8 cellular contexts compared by ENCODE assay signal in genomic region chr14:59187802-59188460, GRCh38. TPM values are rescaled to one million over a fixed set of nuclear protein-coding genes. Genes with fewer than 3 reads are reported as not detected.
DNase-seq lines count a peak whose midpoint lies in the region; ATAC-seq, FAIRE-seq and TF ChIP-seq lines count a peak whose summit lies in the region.

No MANE protein-coding gene starts in this region.

- peak overlapping the region; percentile 49 for H3K9ac ChIP-seq in HUES48 (ENCODE audit: low read depth, low read length)
- H3K9ac ChIP-seq in SK-N-MC (ENCODE audit: insufficient read length) = peak overlapping the region; percentile 61
- H3K9ac ChIP-seq in astrocyte (ENCODE audit: low read length) = peak overlapping the region; percentile 89

- peaks cover 12% of the 10 kb centered on the region for H3K27me3 Mint-ChIP-seq in astrocyte (ENCODE audit: low read depth, unreplicated experiment)

- H3K4me1 ChIP-seq in HUES48 (ENCODE audit: control insufficient read depth, insufficient read depth, low read length) = peaks cover 9% of the 10 kb centered on the region; the same call in 1 of the 2 replicates
- peaks cover 12% of the 10 kb centered on the region for H3K4me1 ChIP-seq in astrocyte (ENCODE audit: insufficient read depth, low read length)

- peak; percentile 64 for DNase-seq in D341Med (ENCODE audit: low spot score)
- no peak for DNase-seq in SK-N-MC (ENCODE audit: low read depth, low spot score)
- DNase-seq in astrocyte (ENCODE audit: low read depth) = no peak
- DNase-seq in iPS-NIHi7 (ENCODE audit: extremely low spot score) = peak; percentile 12
- DNase-seq in stimulated activated CD4-positive, alpha-beta T cell treated with anti-CD3 and anti-CD28 coated beads, Interleukin-1b, Interleukin-23, amount 100 ng/mL, for 4 hours (ENCODE audit: low read depth in 2 of 2) = peak; percentile 7 to 17
- DNase-seq in SKM-1 (lab: John Stamatoyannopoulos, UW; ENCODE audit: unreplicated experiment) = no peak

- H4K20me1 ChIP-seq in astrocyte (ENCODE audit: insufficient read depth, low read length) = peaks cover 21% of the 10 kb centered on the region

- peak overlapping the region; percentile 88 for H2AFZ ChIP-seq in astrocyte (ENCODE audit: low read depth, low read length)

- peaks cover 4% of the 10 kb centered on the region for H3K4me1 Mint-ChIP-seq in astrocyte (ENCODE audit: low read depth, unreplicated experiment)

- peaks cover 33% of the 10 kb centered on the region for H3K79me2 ChIP-seq in astrocyte (ENCODE audit: insufficient read depth, low read length)

- peak overlapping the region; percentile 99 for H3K4me2 ChIP-seq in astrocyte (ENCODE audit: low read length)

- peak overlapping the region; percentile 90 for H3K4me3 Mint-ChIP-seq in astrocyte (ENCODE audit: unreplicated experiment)

- H3K9me3 Mint-ChIP-seq in astrocyte (ENCODE audit: unreplicated experiment) = no peaks in the 10 kb centered on the region

- H3K9me3 ChIP-seq in HUES48 (ENCODE audit: control insufficient read depth, insufficient read depth, low read length) = no peaks in the 10 kb centered on the region
- no peaks in the 10 kb centered on the region for H3K9me3 ChIP-seq in SK-N-MC (ENCODE audit: low read depth, low read length)
- H3K9me3 ChIP-seq in astrocyte (ENCODE audit: insufficient read depth, low read depth, low read length) = no peaks in the 10 kb centered on the region

- FAIRE-seq in astrocyte (lab: Jason Lieb, UNC) = no peak

- TF ChIP-seq CTCF in astrocyte (IDR thresholded peaks at IDR 0.05; ENCODE audit: insufficient read depth, low read depth, low read length) = no peak

- H3K4me3 ChIP-seq in HUES48 (ENCODE audit: low read depth, low read length) = peak overlapping the region; percentile 85
- H3K4me3 ChIP-seq in SK-N-MC = peak overlapping the region; percentile 94
- H3K4me3 ChIP-seq in astrocyte (ENCODE audit: insufficient read depth, low read depth, low read length) = peak overlapping the region; percentile 81

- peaks cover 2% of the 10 kb centered on the region for H3K36me3 Mint-ChIP-seq in astrocyte (ENCODE audit: low read depth, unreplicated experiment)

- no peaks in the 10 kb centered on the region for H3K36me3 ChIP-seq in HUES48 (ENCODE audit: control insufficient read depth, insufficient read depth, low read length)
- H3K36me3 ChIP-seq in SK-N-MC (ENCODE audit: insufficient read depth, low read length) = no peaks in the 10 kb centered on the region
- no peaks in the 10 kb centered on the region for H3K36me3 ChIP-seq in astrocyte (ENCODE audit: insufficient read depth, low read length)

- peak; percentile 18 for ATAC-seq in GM21526 (IDR thresholded peaks at IDR 0.05; ENCODE audit: low FRiP score, unreplicated experiment)

- H3K27me3 ChIP-seq in HUES48 (ENCODE audit: control insufficient read depth, insufficient read depth, low read length) (peaks cover 30% of the 10 kb centered on the region), astrocyte (ENCODE audit: insufficient read depth, low read length) (peaks cover 12% of the 10 kb centered on the region)

- H3K27ac Mint-ChIP-seq in astrocyte (ENCODE audit: unreplicated experiment) = peak overlapping the region; percentile 95

- H3K27ac ChIP-seq in HUES48 (ENCODE audit: low read depth, low read length) (peak overlapping the region; percentile 53), SK-N-MC (no peak overlapping the region), astrocyte (ENCODE audit: low read depth, low read length) (peak overlapping the region; percentile 61)

RNA-seq across cellular contexts. Expression of gene DAAM1, which starts 0.5 kb away (rescaled TPM):
- 38.0 and 44.8 TPM in 2 replicates for total RNA-seq in astrocyte

Comparison
In these comparisons a context has a peak if more than half of its experiments do, and no peak if none do; other contexts are left out.
1. DNase-seq: peak in D341Med (single experiment), iPS-NIHi7 (single experiment) and stimulated activated CD4-positive, alpha-beta T cell treated with anti-CD3 and anti-CD28 coated beads, Interleukin-1b, Interleukin-23, amount 100 ng/mL, for 4 hours (2 of 2); none in SK-N-MC (single experiment), astrocyte (single experiment) and SKM-1 (single experiment).
2. Peak in every context shown above with its lines, with median percentiles within 50 percentile points of each other: H3K4me3 ChIP-seq and H3K9ac ChIP-seq.